In the genomic region with DNA sequence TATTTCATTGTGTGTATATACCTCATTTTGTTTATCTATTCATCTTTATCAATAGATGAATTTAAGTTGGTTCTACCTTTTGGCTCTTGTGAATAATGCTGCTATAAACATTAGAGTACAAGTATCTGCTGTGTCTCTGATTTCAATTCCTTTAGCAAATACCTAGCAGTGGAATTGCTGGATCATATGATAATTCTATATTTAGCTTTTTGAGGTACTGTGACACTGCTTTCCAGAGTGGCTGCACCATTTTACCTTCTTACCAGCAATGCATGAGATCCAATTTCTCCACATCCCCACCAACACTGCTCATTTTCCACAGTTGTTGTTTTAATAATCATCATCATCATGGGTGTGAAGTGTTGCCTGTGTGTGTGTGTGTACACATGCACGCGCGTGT, we compare ENCODE assay signal across 24 cellular contexts.
"Had no signal": no experiment of that assay in that cellular context is flagged by ENCODE, and none has a peak within 500 bp of the region (broad histone marks: within the 10 kb centered on the region; RNA-seq: fewer than 3 reads in every experiment).

No MANE protein-coding gene starts in this region.

- H3K9me3 ChIP-seq: neutrophil, pancreas, prostate gland, right lobe of liver, sigmoid colon, thoracic aorta, thyroid gland, upper lobe of left lung, vagina had no signal

- H3K36me3 ChIP-seq: neutrophil, pancreas, prostate gland, right lobe of liver, sigmoid colon, stomach, thoracic aorta, thyroid gland, tibial nerve, upper lobe of left lung, vagina had no signal

- H3K4me3 ChIP-seq: pancreas, prostate gland, right lobe of liver, sigmoid colon, stomach, thoracic aorta, thyroid gland, tibial nerve, upper lobe of left lung, vagina had no signal

- H3K27ac ChIP-seq: neutrophil, pancreas, prostate gland, right lobe of liver, sigmoid colon, stomach, thoracic aorta, thyroid gland, tibial nerve, upper lobe of left lung, vagina had no signal

- DNase-seq: natural killer cell; nucleus accumbens; pancreas; retina; right cardiac atrium; right lobe of liver; sigmoid colon; small intestine; stimulated activated CD4-positive, alpha-beta T cell treated with anti-CD3 and anti-CD28 coated beads, Interleukin-15, amount 100 ng/mL, for 24 hours; stimulated activated CD4-positive, alpha-beta T cell treated with anti-CD3 and anti-CD28 coated beads, Interleukin-2, amount 100 ng/mL, for 24 hours; stimulated activated CD4-positive, alpha-beta T cell treated with anti-CD3 and anti-CD28 coated beads, Interleukin-2, amount 100 ng/mL, for 48 hours; stimulated activated CD4-positive, alpha-beta T cell treated with anti-CD3 and anti-CD28 coated beads, Interleukin-4, amount 100 ng/mL, for 24 hours; stimulated activated naive B cell treated with anti-CD40 and anti-IgM and Interleukin-4, amounts not matched to agents 10 μg/mL and 1 μg/mL and 100 μg/mL, for 72 hours; stimulated activated naive CD4-positive, alpha-beta T cell treated with Interleukin-2 at 50 U/mL for 16 hours; stomach; thyroid gland; trophoblast cell; upper lobe of left lung had no signal

- ATAC-seq: natural killer cell; pancreas; right cardiac atrium; right lobe of liver; stimulated activated effector memory CD8-positive, alpha-beta T cell treated with anti-CD3 and anti-CD28 coated beads, Interleukin-12 subunit alpha, Interleukin-12 subunit beta, amount 100 ng/mL, for 72 hours; stimulated activated naive B cell treated with anti-CD40 and anti-IgM and Interleukin-4, amounts not matched to agents 10 μg/mL and 1 μg/mL and 100 μg/mL, for 72 hours had no signal

- H3K27me3 ChIP-seq: pancreas, right lobe of liver, thyroid gland, tibial nerve, upper lobe of left lung, vagina had no signal

- H3K4me1 ChIP-seq: prostate gland, right lobe of liver, stomach, tibial nerve, upper lobe of left lung, vagina had no signal
